Comparison of ENCODE assay signal across 1 cellular context in the genomic region with DNA sequence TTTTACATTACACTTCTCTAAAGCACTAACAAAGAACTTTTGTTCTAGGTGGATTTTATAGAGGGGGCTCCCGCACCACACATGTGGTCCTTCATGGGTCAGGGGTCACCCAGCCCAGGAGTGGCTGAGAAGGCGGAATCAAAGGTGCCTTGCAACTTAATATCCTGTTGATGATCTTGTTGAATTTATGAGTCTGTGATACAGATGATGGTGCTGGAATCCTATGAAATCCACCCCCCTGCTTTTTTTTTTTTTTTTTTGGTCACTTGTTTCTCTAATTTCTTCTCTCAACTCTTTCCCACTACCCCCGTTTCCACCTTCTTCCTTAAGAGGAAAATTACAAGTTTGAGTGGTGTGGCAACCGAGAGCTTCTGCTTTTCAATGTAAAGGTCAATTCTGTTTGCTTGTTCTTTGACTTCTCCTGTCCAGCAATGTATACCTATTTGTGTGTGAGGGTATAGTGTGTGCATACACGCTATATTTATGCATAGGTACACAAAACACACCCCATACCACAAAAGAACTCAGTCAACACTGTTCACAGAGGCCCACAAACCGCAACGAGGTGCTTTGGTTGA.
TF ChIP-seq lines count a peak whose summit lies in the region.

No MANE protein-coding gene starts in this region.

TF ChIP-seq in GM23338, 12 proteins besides CTCF, POLR2A, EP300 and RAD21 (continued from another document):
- TF ChIP-seq, protein P1, sequence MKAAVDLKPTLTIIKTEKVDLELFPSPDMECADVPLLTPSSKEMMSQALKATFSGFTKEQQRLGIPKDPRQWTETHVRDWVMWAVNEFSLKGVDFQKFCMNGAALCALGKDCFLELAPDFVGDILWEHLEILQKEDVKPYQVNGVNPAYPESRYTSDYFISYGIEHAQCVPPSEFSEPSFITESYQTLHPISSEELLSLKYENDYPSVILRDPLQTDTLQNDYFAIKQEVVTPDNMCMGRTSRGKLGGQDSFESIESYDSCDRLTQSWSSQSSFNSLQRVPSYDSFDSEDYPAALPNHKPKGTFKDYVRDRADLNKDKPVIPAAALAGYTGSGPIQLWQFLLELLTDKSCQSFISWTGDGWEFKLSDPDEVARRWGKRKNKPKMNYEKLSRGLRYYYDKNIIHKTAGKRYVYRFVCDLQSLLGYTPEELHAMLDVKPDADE (IDR thresholded peaks at IDR 0.05): no peak
- no peak for TF ChIP-seq STAT1 (IDR thresholded peaks at IDR 0.05; ENCODE audit: unreplicated experiment)
- no peak for TF ChIP-seq NANOG (IDR thresholded peaks at IDR 0.05; ENCODE audit: borderline replicate concordance)
- TF ChIP-seq ZNF331 (CRISPR knock-in tag; IDR thresholded peaks at IDR 0.05; ENCODE audit: low read depth): no peak
